Comparison of ENCODE assay signal across 1 cellular context in the genomic region with DNA sequence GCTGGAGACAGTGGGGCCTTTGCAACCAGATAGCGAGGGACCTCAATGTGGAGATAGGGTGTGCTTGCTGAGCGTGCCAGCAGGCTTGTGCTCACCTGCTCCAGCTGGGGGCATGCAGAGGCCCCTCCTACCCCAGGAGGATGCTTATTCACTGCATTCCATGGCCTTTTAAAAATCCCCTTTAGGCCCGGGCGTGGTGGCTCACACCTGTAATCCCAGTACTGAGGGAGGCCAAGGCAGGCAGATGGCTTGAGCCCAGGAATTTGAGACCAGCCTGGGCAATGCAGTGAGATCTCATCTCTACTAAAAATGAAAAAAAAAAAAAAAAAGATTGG.
TF ChIP-seq lines count a peak whose summit lies in the region.

No MANE protein-coding gene starts in this region.

TF ChIP-seq in WTC11, 78 proteins besides CTCF, POLR2A, EP300 and RAD21 (continued from another document):
- TF ChIP-seq, protein P1, sequence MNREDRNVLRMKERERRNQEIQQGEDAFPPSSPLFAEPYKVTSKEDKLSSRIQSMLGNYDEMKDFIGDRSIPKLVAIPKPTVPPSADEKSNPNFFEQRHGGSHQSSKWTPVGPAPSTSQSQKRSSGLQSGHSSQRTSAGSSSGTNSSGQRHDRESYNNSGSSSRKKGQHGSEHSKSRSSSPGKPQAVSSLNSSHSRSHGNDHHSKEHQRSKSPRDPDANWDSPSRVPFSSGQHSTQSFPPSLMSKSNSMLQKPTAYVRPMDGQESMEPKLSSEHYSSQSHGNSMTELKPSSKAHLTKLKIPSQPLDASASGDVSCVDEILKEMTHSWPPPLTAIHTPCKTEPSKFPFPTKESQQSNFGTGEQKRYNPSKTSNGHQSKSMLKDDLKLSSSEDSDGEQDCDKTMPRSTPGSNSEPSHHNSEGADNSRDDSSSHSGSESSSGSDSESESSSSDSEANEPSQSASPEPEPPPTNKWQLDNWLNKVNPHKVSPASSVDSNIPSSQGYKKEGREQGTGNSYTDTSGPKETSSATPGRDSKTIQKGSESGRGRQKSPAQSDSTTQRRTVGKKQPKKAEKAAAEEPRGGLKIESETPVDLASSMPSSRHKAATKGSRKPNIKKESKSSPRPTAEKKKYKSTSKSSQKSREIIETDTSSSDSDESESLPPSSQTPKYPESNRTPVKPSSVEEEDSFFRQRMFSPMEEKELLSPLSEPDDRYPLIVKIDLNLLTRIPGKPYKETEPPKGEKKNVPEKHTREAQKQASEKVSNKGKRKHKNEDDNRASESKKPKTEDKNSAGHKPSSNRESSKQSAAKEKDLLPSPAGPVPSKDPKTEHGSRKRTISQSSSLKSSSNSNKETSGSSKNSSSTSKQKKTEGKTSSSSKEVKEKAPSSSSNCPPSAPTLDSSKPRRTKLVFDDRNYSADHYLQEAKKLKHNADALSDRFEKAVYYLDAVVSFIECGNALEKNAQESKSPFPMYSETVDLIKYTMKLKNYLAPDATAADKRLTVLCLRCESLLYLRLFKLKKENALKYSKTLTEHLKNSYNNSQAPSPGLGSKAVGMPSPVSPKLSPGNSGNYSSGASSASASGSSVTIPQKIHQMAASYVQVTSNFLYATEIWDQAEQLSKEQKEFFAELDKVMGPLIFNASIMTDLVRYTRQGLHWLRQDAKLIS (CRISPR knock-in tag; IDR thresholded peaks at IDR 0.05; ENCODE audit: borderline replicate concordance), result no peak
- TF ChIP-seq ZNF121 (CRISPR knock-in tag; IDR thresholded peaks at IDR 0.05), result 0 out of 2 replicates have a peak, but pooled peaks have one; percentile 8
